23 cellular contexts compared by ENCODE assay signal in the genomic region with DNA sequence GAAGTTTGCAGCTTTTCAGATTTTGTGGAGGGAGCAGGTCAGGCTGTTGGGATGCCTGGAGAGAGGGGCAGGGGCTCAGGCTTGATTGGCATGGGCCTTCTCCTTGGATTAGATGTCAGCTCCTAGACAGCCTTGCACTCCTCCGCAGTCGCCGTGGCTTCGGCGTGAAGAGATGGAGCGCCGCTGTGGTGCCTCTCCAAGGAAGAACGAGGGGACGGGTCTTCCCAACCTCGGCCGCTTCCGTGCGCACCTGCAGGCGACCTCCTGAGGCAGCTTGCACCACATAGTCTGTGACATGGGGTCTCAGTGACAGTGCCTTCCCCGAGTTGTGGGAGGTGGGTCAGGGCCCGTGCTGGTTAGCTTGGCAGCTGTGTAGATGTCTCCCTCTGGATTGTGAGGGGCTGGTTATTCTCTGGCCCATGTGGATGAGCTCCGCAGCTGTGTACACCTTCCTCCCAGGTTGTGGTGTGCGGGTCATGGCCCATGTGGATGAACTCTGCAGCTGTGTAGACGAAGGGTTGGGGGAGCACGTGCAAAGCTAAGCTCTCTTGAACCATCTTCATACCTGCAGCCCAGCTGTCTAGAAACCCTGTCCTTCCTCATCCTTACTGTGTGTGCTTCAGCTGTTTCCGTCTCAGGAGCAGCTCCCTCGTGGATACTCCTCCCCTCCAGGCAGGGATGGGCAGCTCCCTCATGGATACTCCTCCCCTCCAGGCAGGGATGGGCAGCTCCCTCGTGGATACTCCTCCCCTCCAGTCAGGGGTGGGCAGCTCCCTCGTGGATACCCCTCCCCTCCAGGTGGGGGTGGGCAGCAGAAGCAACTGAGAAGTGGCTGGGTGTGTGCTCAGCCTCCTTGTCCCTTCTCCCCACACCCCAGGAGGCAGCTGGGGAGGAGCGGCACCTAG.
DNase-seq lines count a peak whose midpoint lies in the region; ATAC-seq and TF ChIP-seq lines count a peak whose summit lies in the region.
"Had no signal": no experiment of that assay in that cellular context is flagged by ENCODE, and none has a peak within 500 bp of the region (broad histone marks: within the 10 kb centered on the region; RNA-seq: fewer than 3 reads in every experiment).

No MANE protein-coding gene starts in this region.

- H3K36me3 Mint-ChIP-seq in endothelial cell (ENCODE audit: low read depth, unreplicated experiment): peaks cover 7% of the 10 kb centered on the region
- no peaks in the 10 kb centered on the region for H3K36me3 Mint-ChIP-seq in mesothelial cell of epicardium
- H3K36me3 Mint-ChIP-seq: IgD-negative memory B cell; stimulated activated memory B cell treated with anti-CD40 and anti-IgM and Interleukin-4, amounts not matched to agents 10 μg/mL and 1 μg/mL and 100 μg/mL, for 72 hours had no signal

- no peaks in the 10 kb centered on the region for H3K9me3 ChIP-seq in heart left ventricle
- H3K9me3 ChIP-seq in upper lobe of left lung: no peaks in the 10 kb centered on the region
- H3K9me3 ChIP-seq: body of pancreas had no signal

- no peak for DNase-seq in heart left ventricle
- no peak for DNase-seq in Right ventricle myocardium inferior (ENCODE audit: missing footprints)
- DNase-seq in endothelial cell (ENCODE audit: low spot score): no peak
- no peak for DNase-seq in mesothelial cell of epicardium (ENCODE audit: low spot score in 2 of 2, unreplicated experiment in 2 of 2)
- DNase-seq in upper lobe of left lung: peak; percentile 14 to 66
- no peak for DNase-seq in GM10248 (ENCODE audit: extremely low spot score)
- DNase-seq in H4 (ENCODE audit: low spot score): no peak
- DNase-seq in NCI-H2196 treated with DMSO at 0.1 percent for 48 hours (lab: John Stamatoyannopoulos, UW; ENCODE audit: unreplicated experiment): no peak
- DNase-seq: ACHN; activated CD4-positive, alpha-beta T cell treated with anti-CD3 and anti-CD28 coated beads, Interleukin-2, amount 10 ng/mL, durations not matched to agents 24 days and 14 days; body of pancreas; CD4-positive, alpha-beta memory T cell; cortex of kidney; DMS79; MM.1S; NCI-H146; NCI-H2227 treated with DMSO at 0.1 percent for 48 hours; NK-92 treated with Interleukin-12 subunit alpha and Interleukin-12 subunit beta, amount 100 ng/mL, for 24 hours had no signal

- TF ChIP-seq POLR2A in heart left ventricle (IDR thresholded peaks at IDR 0.05) (no peak), upper lobe of left lung (IDR thresholded peaks at IDR 0.05) (no peak)

- no peaks in the 10 kb centered on the region for H3K9me3 Mint-ChIP-seq in endothelial cell (ENCODE audit: unreplicated experiment)
- H3K9me3 Mint-ChIP-seq in mesothelial cell of epicardium: peaks cover 5% of the 10 kb centered on the region
- H3K9me3 Mint-ChIP-seq: CD4-positive, alpha-beta memory T cell; stimulated activated memory B cell treated with anti-CD40 and anti-IgM and Interleukin-4, amounts not matched to agents 10 μg/mL and 1 μg/mL and 100 μg/mL, for 72 hours had no signal

- CTCF ChIA-PET in GM10248 (lab: Yijun Ruan, JAX): no interaction called here

- H3K27ac ChIP-seq in heart left ventricle (peak overlapping the region in 8 of 12 donors; percentile 28 to 75 (median 46)), upper lobe of left lung (peak overlapping the region in 1 of 4 donors; percentile 37)
- H3K27ac ChIP-seq: body of pancreas, epithelial cell of prostate, HL-60 had no signal

- H3K27ac Mint-ChIP-seq in endothelial cell (ENCODE audit: unreplicated experiment) (peak overlapping the region; percentile 27), mesothelial cell of epicardium (peak overlapping the region; percentile 56)
- H3K27ac Mint-ChIP-seq: activated CD4-positive, alpha-beta T cell treated with anti-CD3 and anti-CD28 coated beads, Interleukin-2, amount 10 ng/mL, durations not matched to agents 24 days and 14 days; activated naive CD8-positive, alpha-beta T cell; IgD-negative memory B cell; stimulated activated memory B cell treated with anti-CD40 and anti-IgM and Interleukin-4, amounts not matched to agents 10 μg/mL and 1 μg/mL and 100 μg/mL, for 72 hours had no signal

- H3K36me3 ChIP-seq in heart left ventricle (peaks cover 0 to 10% (median 0%) of the 10 kb centered on the region in 9 donors), upper lobe of left lung (no peaks in the 10 kb centered on the region)

- H3K4me1 ChIP-seq in heart left ventricle (peaks cover 0 to 37% (median 18%) of the 10 kb centered on the region in 12 donors), upper lobe of left lung (peaks cover 0 to 3% (median 0%) of the 10 kb centered on the region in 4 donors)
- H3K4me1 ChIP-seq: body of pancreas had no signal

- intact Hi-C loops in heart left ventricle (cut with DNase I): loop anchor here in 2 of 10 donors (10.0 kb wide), 2 partner anchors 116 to 126 kb away; no protein-coding TSS in a partner anchor
- intact Hi-C loops in Right ventricle myocardium inferior (cut with DNase I): no loop called here

- no peak for TF ChIP-seq EP300 in upper lobe of left lung (IDR thresholded peaks at IDR 0.05)

- 80 to 85% (median 85%) methylated on average over 12 to 25 of the region's 25 CpGs for WGBS in heart left ventricle, 4 donors
- 85 to 92% methylated on average over 20 to 25 of the region's 25 CpGs for WGBS in upper lobe of left lung, 2 donors

- peaks cover 7% of the 10 kb centered on the region for H3K4me1 Mint-ChIP-seq in endothelial cell (ENCODE audit: unreplicated experiment)
- H3K4me1 Mint-ChIP-seq in mesothelial cell of epicardium: peaks cover 16% of the 10 kb centered on the region
- H3K4me1 Mint-ChIP-seq: stimulated activated memory B cell treated with anti-CD40 and anti-IgM and Interleukin-4, amounts not matched to agents 10 μg/mL and 1 μg/mL and 100 μg/mL, for 72 hours had no signal

- H3K27me3 Mint-ChIP-seq in endothelial cell (ENCODE audit: unreplicated experiment) (peaks cover 5% of the 10 kb centered on the region), mesothelial cell of epicardium (ENCODE audit: low read depth) (no peaks in the 10 kb centered on the region)
- H3K27me3 Mint-ChIP-seq: activated CD4-positive, alpha-beta T cell treated with anti-CD3 and anti-CD28 coated beads, Interleukin-2, amount 10 ng/mL, durations not matched to agents 24 days and 14 days; activated naive CD8-positive, alpha-beta T cell; CD4-positive, alpha-beta memory T cell; IgD-negative memory B cell; stimulated activated memory B cell treated with anti-CD40 and anti-IgM and Interleukin-4, amounts not matched to agents 10 μg/mL and 1 μg/mL and 100 μg/mL, for 72 hours had no signal

- TF ChIP-seq CTCF in heart left ventricle (IDR thresholded peaks at IDR 0.05) (no peak), endothelial cell (IDR thresholded peaks at IDR 0.05; ENCODE audit: unreplicated experiment) (no peak), mesothelial cell of epicardium (IDR thresholded peaks at IDR 0.05; ENCODE audit: unreplicated experiment) (no peak), upper lobe of left lung (IDR thresholded peaks at IDR 0.05) (no peak), GM10248 (IDR thresholded peaks at IDR 0.05; ENCODE audit: control extremely low read depth, extremely low read depth, low read depth, missing control alignments) (no peak)

- ATAC-seq in heart left ventricle (peak in 2 of 4 donors; percentile 8 to 43), Right ventricle myocardium inferior (no peak), upper lobe of left lung (ENCODE audit: low FRiP score in 2 of 2) (peak; percentile 9 to 20)
- ATAC-seq: body of pancreas had no signal

- POLR2A ChIA-PET in GM10248 (lab: Yijun Ruan, JAX): no interaction called here

- H3K27me3 ChIP-seq in heart left ventricle: no peaks in the 10 kb centered on the region
- H3K27me3 ChIP-seq in upper lobe of left lung: no peaks in the 10 kb centered on the region
- H3K27me3 ChIP-seq: body of pancreas had no signal

- H3K4me3 Mint-ChIP-seq in endothelial cell (ENCODE audit: unreplicated experiment): no peak overlapping the region
- H3K4me3 Mint-ChIP-seq in mesothelial cell of epicardium: no peak overlapping the region
- H3K4me3 Mint-ChIP-seq: activated CD4-positive, alpha-beta T cell treated with anti-CD3 and anti-CD28 coated beads, Interleukin-2, amount 10 ng/mL, durations not matched to agents 24 days and 14 days; activated naive CD8-positive, alpha-beta T cell; CD4-positive, alpha-beta memory T cell; IgD-negative memory B cell; stimulated activated memory B cell treated with anti-CD40 and anti-IgM and Interleukin-4, amounts not matched to agents 10 μg/mL and 1 μg/mL and 100 μg/mL, for 72 hours had no signal

- no peak overlapping the region for H3K4me3 ChIP-seq in heart left ventricle
- H3K4me3 ChIP-seq in upper lobe of left lung: no peak overlapping the region
- H3K4me3 ChIP-seq: body of pancreas had no signal

Comparison
In these comparisons a context has a peak if more than half of its experiments do, and no peak if none do; other contexts are left out.
1. DNase-seq: peak in upper lobe of left lung (2 of 2); none in heart left ventricle (0 of 5), Right ventricle myocardium inferior (single experiment), endothelial cell (single experiment), mesothelial cell of epicardium (0 of 2), GM10248 (single experiment), H4 (single experiment) and NCI-H2196 treated with DMSO at 0.1 percent for 48 hours (single experiment).